ENCODE assay signal across 25 cellular contexts in the genomic region with DNA sequence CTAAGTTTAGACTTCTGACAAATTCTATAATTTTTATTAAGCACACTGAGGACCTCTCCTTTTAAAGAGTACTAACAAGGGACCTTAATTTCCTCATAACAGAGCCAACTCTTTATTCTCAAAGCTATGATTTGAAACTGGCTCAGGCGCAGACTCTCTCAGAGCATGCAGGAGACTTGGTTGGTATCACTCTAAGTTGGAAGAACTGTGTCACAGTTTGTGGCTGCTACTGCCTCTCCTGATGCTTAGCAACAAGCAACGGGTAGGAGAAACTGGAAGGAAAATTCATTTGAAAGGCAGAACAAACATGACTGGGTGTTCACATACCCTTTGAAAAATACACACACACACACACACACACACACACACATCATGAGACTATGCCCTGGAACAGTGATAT. TPM values are rescaled to one million over a fixed set of nuclear protein-coding genes. Genes with fewer than 3 reads are reported as not detected.
"Had no signal": no experiment of that assay in that cellular context is flagged by ENCODE, and none has a peak within 500 bp of the region (broad histone marks: within the 10 kb centered on the region; RNA-seq: fewer than 3 reads in every experiment).

No MANE protein-coding gene starts in this region.

- DNase-seq: colonic mucosa; cortex of kidney; dermis blood vessel endothelial cell; dorsolateral prefrontal cortex; effector CD4-positive, alpha-beta T cell; effector memory CD4-positive, alpha-beta T cell; esophagus squamous epithelium; foreskin fibroblast; foreskin melanocyte; gastrocnemius medialis; glutamatergic neuron; head of caudate nucleus; heart right ventricle; hippocampal formation; left cardiac atrium; left lung; left ventricle myocardium superior; lower lobe of right lung; mesenchymal stem cell; mucosa of descending colon; naive B cell had no signal

- ATAC-seq: gastrocnemius medialis, heart right ventricle, left cardiac atrium, left lung, left ventricle myocardium superior, lower lobe of right lung, mucosa of descending colon had no signal

- H3K9me3 ChIP-seq: colonic mucosa, esophagus squamous epithelium, gastrocnemius medialis, heart right ventricle, left lung, lower lobe of right lung, mucosa of descending colon had no signal

- H3K36me3 ChIP-seq: colonic mucosa, esophagus squamous epithelium, gastrocnemius medialis, left lung had no signal

- H3K4me1 ChIP-seq: colonic mucosa, esophagus squamous epithelium, gastrocnemius medialis, heart right ventricle, left lung, lower lobe of right lung had no signal

- H3K4me3 ChIP-seq: colonic mucosa, dorsolateral prefrontal cortex, esophagus squamous epithelium, gastrocnemius medialis, heart right ventricle, left lung, lower lobe of right lung, mucosa of descending colon had no signal

- H3K27me3 ChIP-seq: colonic mucosa, dorsolateral prefrontal cortex, esophagus squamous epithelium, gastrocnemius medialis, left lung had no signal

- H3K27ac ChIP-seq: colonic mucosa, esophagus squamous epithelium, gastrocnemius medialis, heart right ventricle, left lung, lower lobe of right lung had no signal

RNA-seq across cellular contexts. Expression of a gene that starts 33.3 kb away (rescaled TPM):
- total RNA-seq: colonic mucosa, dermis blood vessel endothelial cell, endothelial cell of umbilical vein, epithelial cell of proximal tubule, gastrocnemius medialis, glomerular endothelial cell, lung microvascular endothelial cell had no signal
